ENCODE assay signal across 9 cellular contexts in the genomic region with DNA sequence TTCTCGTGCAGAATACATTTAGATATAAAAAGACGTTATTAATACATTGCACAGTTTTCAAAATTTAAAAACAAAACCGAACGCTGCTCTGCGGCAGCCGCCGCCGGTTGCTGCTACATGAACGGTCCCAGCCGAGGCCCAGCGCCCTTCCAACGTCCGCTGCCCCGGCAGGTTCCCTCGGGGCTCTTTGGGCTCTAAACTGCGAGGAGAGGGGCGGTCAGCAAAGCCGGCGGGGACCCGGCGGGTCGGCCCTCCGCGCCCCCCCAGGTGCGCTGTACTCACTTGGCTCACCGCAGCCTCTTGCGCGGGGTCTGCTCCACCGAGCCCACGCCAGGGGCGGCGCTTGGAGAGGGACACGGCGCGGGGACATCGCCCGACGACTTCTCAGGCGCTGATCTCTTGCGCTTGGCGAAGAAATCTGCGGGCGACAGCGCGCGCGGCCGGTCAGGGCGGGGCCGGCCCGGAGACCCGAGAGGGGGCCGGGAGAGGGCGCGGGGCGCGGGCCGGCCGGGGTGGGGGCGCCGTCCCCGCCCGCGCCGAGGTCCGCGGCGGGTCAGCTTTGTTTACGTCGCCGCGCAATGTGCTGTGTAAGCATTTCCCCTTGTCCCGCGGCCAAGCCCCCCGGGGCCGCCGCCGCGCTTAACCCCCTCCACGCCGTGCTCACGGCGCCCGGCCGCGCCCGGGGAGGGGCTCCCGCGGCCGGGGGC. TPM values are rescaled to one million over a fixed set of nuclear protein-coding genes. Genes with fewer than 3 reads are reported as not detected.
DNase-seq lines count a peak whose midpoint lies in the region; ATAC-seq and TF ChIP-seq lines count a peak whose summit lies in the region.
"Had no signal": no experiment of that assay in that cellular context is flagged by ENCODE, and none has a peak within 500 bp of the region (broad histone marks: within the 10 kb centered on the region; RNA-seq: fewer than 3 reads in every experiment).

No MANE protein-coding gene starts in this region.

- H3K27me3 Mint-ChIP-seq in activated T-helper 1 cell treated with anti-CD3 and anti-CD28 coated beads, Interleukin-12 subunit alpha, Interleukin-12 subunit beta, Interleukin-2, Interleukin-4 antibody, amounts not matched to agents 30 ng/mL and 10 ng/mL and 1 ng/mL, durations not matched to agents 14 hours and 24 hours and 36 hours (ENCODE audit: insufficient read depth) = peaks cover 24% of the 10 kb centered on the region

- ATAC-seq in PC-3 (no peak), HG03139 (IDR thresholded peaks at IDR 0.05; ENCODE audit: unreplicated experiment) (no peak)

- H2AFZ ChIP-seq in PC-3 (ENCODE audit: low read length) (peak overlapping the region; percentile 65; the same call in 1 of the 2 replicates), neural cell (ENCODE audit: low read depth, low read length) (no peak overlapping the region)

- H3K36me3 ChIP-seq in PC-3 (ENCODE audit: low read depth, low read length) (no peaks in the 10 kb centered on the region), esophagus muscularis mucosa (peaks cover 0 to 19% (median 5%) of the 10 kb centered on the region in 4 donors), neural cell (ENCODE audit: insufficient read depth, low read length) (no peaks in the 10 kb centered on the region)

- H3K36me3 Mint-ChIP-seq in activated T-helper 1 cell treated with anti-CD3 and anti-CD28 coated beads, Interleukin-12 subunit alpha, Interleukin-12 subunit beta, Interleukin-2, Interleukin-4 antibody, amounts not matched to agents 30 ng/mL and 10 ng/mL and 1 ng/mL, durations not matched to agents 14 hours and 24 hours and 36 hours (ENCODE audit: low read depth) = no peaks in the 10 kb centered on the region
- H3K36me3 Mint-ChIP-seq: activated naive CD8-positive, alpha-beta T cell treated with anti-CD3 and anti-CD28 coated beads, Interleukin-2, amount 10 ng/mL, durations not matched to agents 7 days and 5 days had no signal

- H3K4me1 ChIP-seq in PC-3 (ENCODE audit: insufficient read depth, low read length) = peaks cover 5% of the 10 kb centered on the region; the same call in 1 of the 2 replicates
- peaks cover 26 to 66% (median 48%) of the 10 kb centered on the region in 4 donors for H3K4me1 ChIP-seq in esophagus muscularis mucosa

- TF ChIP-seq CTCF in AG10803 (conservative IDR thresholded peaks at IDR 0.05; ENCODE audit: low read length) = no peak
- no peak for TF ChIP-seq CTCF in PC-3 (conservative IDR thresholded peaks at IDR 0.05; ENCODE audit: low read depth, low read length)
- no peak for TF ChIP-seq CTCF in esophagus muscularis mucosa (IDR thresholded peaks at IDR 0.05)
- TF ChIP-seq CTCF in neural cell (IDR thresholded peaks at IDR 0.05; ENCODE audit: poor library complexity, severe bottlenecking) = no peak

- H3K79me2 ChIP-seq in PC-3 (ENCODE audit: low read length) (no peaks in the 10 kb centered on the region), neural cell (replicated peaks; ENCODE audit: insufficient read depth, low read length) (peaks cover 10% of the 10 kb centered on the region)

- H3F3A ChIP-seq in PC-3 (ENCODE audit: low read length, unreplicated experiment) (no peaks in the 10 kb centered on the region), neural cell (ENCODE audit: insufficient read depth, low read length, poor library complexity, severe bottlenecking) (no peaks in the 10 kb centered on the region)

- H3K4me2 ChIP-seq in PC-3 (ENCODE audit: low read length) = peak overlapping the region; percentile 78
- H3K4me2 ChIP-seq in neural cell (ENCODE audit: low read length) = peak overlapping the region; percentile 62

- H3K9ac ChIP-seq in PC-3 (ENCODE audit: low read length) (no peak overlapping the region; the same call in 1 of the 2 replicates), neural cell (ENCODE audit: low read length) (peak overlapping the region; percentile 68)

- CTCF ChIA-PET in PC-3 (lab: Charles Lee) = interaction anchor here (0.7 to 1.4 kb wide), 2 partner anchors 44 to 350 kb away, joined by 4 to 9 read pairs; no protein-coding TSS in a partner anchor

- no peaks in the 10 kb centered on the region for H3K9me3 Mint-ChIP-seq in activated T-helper 1 cell treated with anti-CD3 and anti-CD28 coated beads, Interleukin-12 subunit alpha, Interleukin-12 subunit beta, Interleukin-2, Interleukin-4 antibody, amounts not matched to agents 30 ng/mL and 10 ng/mL and 1 ng/mL, durations not matched to agents 14 hours and 24 hours and 36 hours
- H3K9me3 Mint-ChIP-seq: activated naive CD8-positive, alpha-beta T cell treated with anti-CD3 and anti-CD28 coated beads, Interleukin-2, amount 10 ng/mL, durations not matched to agents 7 days and 5 days had no signal

- H4K20me1 ChIP-seq in PC-3 (ENCODE audit: low read length) (no peaks in the 10 kb centered on the region), neural cell (ENCODE audit: insufficient read depth) (no peaks in the 10 kb centered on the region)

- BruUV-seq in PC-3 (replicated peaks; lab: Mats Ljungman, UMichigan) = no TSS peak

- no peak overlapping the region for H3K27ac Mint-ChIP-seq in activated T-helper 1 cell treated with anti-CD3 and anti-CD28 coated beads, Interleukin-12 subunit alpha, Interleukin-12 subunit beta, Interleukin-2, Interleukin-4 antibody, amounts not matched to agents 30 ng/mL and 10 ng/mL and 1 ng/mL, durations not matched to agents 14 hours and 24 hours and 36 hours
- H3K27ac Mint-ChIP-seq: activated naive CD8-positive, alpha-beta T cell treated with anti-CD3 and anti-CD28 coated beads, Interleukin-2, amount 10 ng/mL, durations not matched to agents 7 days and 5 days had no signal

- no peak for TF ChIP-seq POLR2A in esophagus muscularis mucosa (IDR thresholded peaks at IDR 0.05; ENCODE audit: low read depth)

- H3K9me2 ChIP-seq in PC-3 (replicated peaks; ENCODE audit: low read length) (no peaks in the 10 kb centered on the region), neural cell (ENCODE audit: insufficient read depth, low read length) (no peaks in the 10 kb centered on the region)

- DNase-seq in AG10803 (ENCODE audit: low read depth) = no peak
- no peak for DNase-seq in PC-3
- DNase-seq in esophagus muscularis mucosa (ENCODE audit: extremely low spot score) = no peak
- no peak for DNase-seq in MV-4-11 (lab: John Stamatoyannopoulos, UW)
- no peak for DNase-seq in putamen (ENCODE audit: low spot score)
- no peak for DNase-seq in activated T-helper 1 cell treated with anti-CD3 and anti-CD28 coated beads, Interleukin-12 subunit alpha, Interleukin-12 subunit beta, Interleukin-2, Interleukin-4 antibody, amounts not matched to agents 30 ng/mL and 10 ng/mL and 1 ng/mL, durations not matched to agents 14 hours and 24 hours and 36 hours (ENCODE audit: low spot score)
- DNase-seq: activated naive CD8-positive, alpha-beta T cell treated with anti-CD3 and anti-CD28 coated beads, Interleukin-2, amount 10 ng/mL, durations not matched to agents 7 days and 5 days had no signal

- no peak overlapping the region for H3K27ac ChIP-seq in PC-3 (ENCODE audit: low read length)
- peak overlapping the region; percentile 91 to 96 (median 94) for H3K27ac ChIP-seq in esophagus muscularis mucosa (replicated peaks in 1 of 4)
- no peak overlapping the region for H3K27ac ChIP-seq in neural cell (ENCODE audit: low read length)

- no peak for TF ChIP-seq RAD21 in neural cell (conservative IDR thresholded peaks at IDR 0.05)

- H3K9me3 ChIP-seq in PC-3 (ENCODE audit: low read length) (no peaks in the 10 kb centered on the region), esophagus muscularis mucosa (no peaks in the 10 kb centered on the region), neural cell (ENCODE audit: low read length) (no peaks in the 10 kb centered on the region)

- H3K4me3 ChIP-seq in AG10803 (ENCODE audit: low read length) = peak overlapping the region; percentile 55
- peak overlapping the region; percentile 70 for H3K4me3 ChIP-seq in PC-3 (ENCODE audit: low read length)
- H3K4me3 ChIP-seq in esophagus muscularis mucosa = peak overlapping the region; percentile 93 to 97 (median 95)
- peak overlapping the region; percentile 69 for H3K4me3 ChIP-seq in neural cell (ENCODE audit: low read length)

- POLR2A ChIA-PET in PC-3 (lab: Charles Lee; ENCODE audit: unreplicated experiment) = no interaction called here

- no peak overlapping the region for H3K4me3 Mint-ChIP-seq in activated T-helper 1 cell treated with anti-CD3 and anti-CD28 coated beads, Interleukin-12 subunit alpha, Interleukin-12 subunit beta, Interleukin-2, Interleukin-4 antibody, amounts not matched to agents 30 ng/mL and 10 ng/mL and 1 ng/mL, durations not matched to agents 14 hours and 24 hours and 36 hours

- TF ChIP-seq EP300 in esophagus muscularis mucosa (IDR thresholded peaks at IDR 0.05) = no peak
- TF ChIP-seq EP300 in neural cell (conservative IDR thresholded peaks at IDR 0.05; ENCODE audit: poor library complexity, severe bottlenecking) = no peak

- no peaks in the 10 kb centered on the region for H3K4me1 Mint-ChIP-seq in activated T-helper 1 cell treated with anti-CD3 and anti-CD28 coated beads, Interleukin-12 subunit alpha, Interleukin-12 subunit beta, Interleukin-2, Interleukin-4 antibody, amounts not matched to agents 30 ng/mL and 10 ng/mL and 1 ng/mL, durations not matched to agents 14 hours and 24 hours and 36 hours (ENCODE audit: low read depth)

- 10% methylated on average over 14 of the region's 90 CpGs for WGBS in esophagus muscularis mucosa

- H3K27me3 ChIP-seq in PC-3 (ENCODE audit: low read length) (no peaks in the 10 kb centered on the region), esophagus muscularis mucosa (no peaks in the 10 kb centered on the region), neural cell (ENCODE audit: insufficient read depth, low read depth, low read length) (peaks cover 5% of the 10 kb centered on the region)

- intact Hi-C loops in PC-3 (cut with micrococcal nuclease) = loop anchor here (2.0 to 10.0 kb wide), 2 partner anchors 183 to 459 kb away; no protein-coding TSS in a partner anchor
- intact Hi-C loops in esophagus muscularis mucosa (cut with DNase I) = loop anchor here (2.0 to 5.0 kb wide), 4 partner anchors 52 to 187 kb away; a partner anchor contains a TSS
- intact Hi-C loops in activated T-helper 1 cell treated with anti-CD3 and anti-CD28 coated beads, Interleukin-12 subunit alpha, Interleukin-12 subunit beta, Interleukin-2, Interleukin-4 antibody, amounts not matched to agents 30 ng/mL and 10 ng/mL and 1 ng/mL, durations not matched to agents 14 hours and 24 hours and 36 hours (cut with micrococcal nuclease) = loop anchor here (2.0 kb wide), 3 partner anchors 15 to 615 kb away; a partner anchor contains a TSS

RNA-seq across cellular contexts. Expression of a gene that starts 1.7 kb away (rescaled TPM):
- total RNA-seq in PC-3 (2014; rRNA removed) (12.0 and 12.9 TPM in 2 replicates), esophagus muscularis mucosa (100 to 1,000 TPM; 153 to 349 (median 186) TPM)
- polyA plus RNA-seq in neural cell = 36.7 and 51.2 TPM in 2 replicates
- 24.7 and 27.3 TPM in 2 replicates for polyA minus RNA-seq in neural cell
- total RNA-seq in activated T-helper 1 cell treated with anti-CD3 and anti-CD28 coated beads, Interleukin-12 subunit alpha, Interleukin-12 subunit beta, Interleukin-2, Interleukin-4 antibody, amounts not matched to agents 30 ng/mL and 10 ng/mL and 1 ng/mL, durations not matched to agents 14 hours and 24 hours and 36 hours = 3.1 and 3.9 TPM in 2 replicates

RNA-seq across cellular contexts. Expression of a gene that starts 45.4 kb away (rescaled TPM):
- total RNA-seq in PC-3 (2014; rRNA removed) = 101 and 110 TPM in 2 replicates
- total RNA-seq in esophagus muscularis mucosa = 1 to 10 TPM in 2 of 4 donors, under 1 TPM in 2; 0.83 to 2.3 (median 1.3) TPM
- polyA plus RNA-seq in neural cell = not detected in 2 replicates
- polyA minus RNA-seq in neural cell = not detected in 2 replicates
- 25.7 and 28.0 TPM in 2 replicates for total RNA-seq in activated T-helper 1 cell treated with anti-CD3 and anti-CD28 coated beads, Interleukin-12 subunit alpha, Interleukin-12 subunit beta, Interleukin-2, Interleukin-4 antibody, amounts not matched to agents 30 ng/mL and 10 ng/mL and 1 ng/mL, durations not matched to agents 14 hours and 24 hours and 36 hours

Comparison
In these comparisons a context has a peak if more than half of its experiments do, and no peak if none do; other contexts are left out.
1. H3K27ac ChIP-seq: peak in esophagus muscularis mucosa (4 of 4); none in PC-3 (single experiment) and neural cell (single experiment).
2. RNA of a gene that starts 1.7 kb away (total RNA-seq): 153 to 349 TPM in esophagus muscularis mucosa; 12.0 to 12.9 TPM in PC-3 and 3.1 to 3.9 TPM in activated T-helper 1 cell treated with anti-CD3 and anti-CD28 coated beads, Interleukin-12 subunit alpha, Interleukin-12 subunit beta, Interleukin-2, Interleukin-4 antibody, amounts not matched to agents 30 ng/mL and 10 ng/mL and 1 ng/mL, durations not matched to agents 14 hours and 24 hours and 36 hours; every median in the first group is over 10 times any median in the second.
3. Peak in every context shown above with its lines, with median percentiles within 50 percentile points of each other: H3K4me3 ChIP-seq.